ENCODE assay signal across 9 cellular contexts in the genomic region with DNA sequence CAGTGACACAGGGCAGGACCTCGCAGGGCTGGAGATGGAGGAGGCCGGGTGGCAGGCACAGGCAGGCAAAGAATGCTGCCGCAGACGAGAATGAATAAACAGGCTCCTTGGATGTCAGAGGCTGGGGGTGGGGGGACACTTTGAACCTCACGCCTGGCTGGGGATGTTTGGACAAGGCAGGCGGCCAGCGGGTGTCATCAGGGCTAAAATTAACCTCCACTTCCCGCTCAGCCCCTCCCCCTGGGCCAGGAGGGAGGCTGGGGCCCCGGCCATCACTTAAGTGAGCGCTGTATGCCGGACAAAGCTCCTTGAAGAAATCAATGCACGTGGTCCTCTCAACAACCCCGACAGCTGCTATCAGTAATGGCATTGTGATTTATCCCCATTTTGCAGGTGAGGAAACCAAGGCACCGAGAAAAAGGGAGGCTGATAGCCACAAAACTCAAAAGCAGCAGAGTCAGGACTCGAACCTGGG. TPM values are rescaled to one million over a fixed set of nuclear protein-coding genes. Genes with fewer than 3 reads are reported as not detected.
DNase-seq lines count a peak whose midpoint lies in the region; ATAC-seq and TF ChIP-seq lines count a peak whose summit lies in the region.
"Had no signal": no experiment of that assay in that cellular context is flagged by ENCODE, and none has a peak within 500 bp of the region (broad histone marks: within the 10 kb centered on the region; RNA-seq: fewer than 3 reads in every experiment).

No MANE protein-coding gene starts in this region.

- no peak for ATAC-seq in naive thymus-derived CD4-positive, alpha-beta T cell
- ATAC-seq in GM21786 (IDR thresholded peaks at IDR 0.05; ENCODE audit: unreplicated experiment): no peak

- H3K27me3 ChIP-seq in right atrium auricular region: no peaks in the 10 kb centered on the region
- no peaks in the 10 kb centered on the region for H3K27me3 ChIP-seq in naive thymus-derived CD4-positive, alpha-beta T cell (ENCODE audit: control insufficient read depth in 2 of 2, insufficient read depth in 2 of 2, low read length in 2 of 2)

- intact Hi-C loops in naive thymus-derived CD4-positive, alpha-beta T cell (cut with micrococcal nuclease): no loop called here

- CTCF ChIA-PET in naive thymus-derived CD4-positive, alpha-beta T cell (lab: Charles Lee): no interaction called here

- no peak overlapping the region for H3K27ac Mint-ChIP-seq in naive thymus-derived CD4-positive, alpha-beta T cell

- no peak for TF ChIP-seq CTCF in right atrium auricular region (IDR thresholded peaks at IDR 0.05)

- peaks cover 8 to 29% (median 10%) of the 10 kb centered on the region in 5 donors for H3K27me3 Mint-ChIP-seq in naive thymus-derived CD4-positive, alpha-beta T cell

- H3K36me3 Mint-ChIP-seq in naive thymus-derived CD4-positive, alpha-beta T cell: no peaks in the 10 kb centered on the region
- H3K36me3 Mint-ChIP-seq: mesothelial cell of epicardium had no signal

- H3K4me3 ChIP-seq in right atrium auricular region: no peak overlapping the region
- no peak overlapping the region for H3K4me3 ChIP-seq in naive thymus-derived CD4-positive, alpha-beta T cell (ENCODE audit: low read length)

- H3K36me3 ChIP-seq in right atrium auricular region: no peaks in the 10 kb centered on the region
- H3K36me3 ChIP-seq in naive thymus-derived CD4-positive, alpha-beta T cell (ENCODE audit: control insufficient read depth in 2 of 3, insufficient read depth in 3 of 3, low read length in 3 of 3): no peaks in the 10 kb centered on the region

- H3K4me3 Mint-ChIP-seq in naive thymus-derived CD4-positive, alpha-beta T cell: no peak overlapping the region
- H3K4me3 Mint-ChIP-seq: mesothelial cell of epicardium had no signal

- DNase-seq in DMS153 (lab: John Stamatoyannopoulos, UW) (peak; percentile 6), DMS153 treated with DMSO at 0.1 percent for 48 hours (lab: John Stamatoyannopoulos, UW; ENCODE audit: unreplicated experiment) (no peak), right atrium auricular region (ENCODE audit: low spot score) (no peak), ureter (ENCODE audit: low spot score) (peak; percentile 88)
- DNase-seq in naive thymus-derived CD4-positive, alpha-beta T cell: no peak

- H3K4me1 ChIP-seq in right atrium auricular region: peaks cover 0 to 11% of the 10 kb centered on the region in 2 donors
- no peaks in the 10 kb centered on the region for H3K4me1 ChIP-seq in naive thymus-derived CD4-positive, alpha-beta T cell (ENCODE audit: control insufficient read depth in 2 of 2, insufficient read depth in 2 of 2, low read length in 2 of 2)

- POLR2A ChIA-PET in naive thymus-derived CD4-positive, alpha-beta T cell (lab: Charles Lee): no interaction called here

- no peaks in the 10 kb centered on the region for H3K9me3 Mint-ChIP-seq in naive thymus-derived CD4-positive, alpha-beta T cell
- H3K9me3 Mint-ChIP-seq: mesothelial cell of epicardium had no signal

- H3K9me3 ChIP-seq in right atrium auricular region: no peaks in the 10 kb centered on the region
- H3K9me3 ChIP-seq in naive thymus-derived CD4-positive, alpha-beta T cell (ENCODE audit: control insufficient read depth in 2 of 3, low read length in 3 of 3): no peaks in the 10 kb centered on the region

- peak overlapping the region; percentile 50 to 84 for H3K27ac ChIP-seq in right atrium auricular region
- no peak overlapping the region for H3K27ac ChIP-seq in naive thymus-derived CD4-positive, alpha-beta T cell (ENCODE audit: low read depth, low read length)
- H3K27ac ChIP-seq: 22Rv1 had no signal

- no peaks in the 10 kb centered on the region for H3K4me1 Mint-ChIP-seq in naive thymus-derived CD4-positive, alpha-beta T cell

RNA-seq across cellular contexts. Expression of gene FUT5, which starts 10.3 kb away (rescaled TPM):
- total RNA-seq in right atrium auricular region: not detected
- not detected for total RNA-seq in ureter
- total RNA-seq in naive thymus-derived CD4-positive, alpha-beta T cell: 1 to 10 TPM in 2 of 5 experiments, under 1 TPM in 1, not detected in 2; 0.24 to 6.2 (median 2.5) TPM
- polyA plus RNA-seq in naive thymus-derived CD4-positive, alpha-beta T cell: not detected
- polyA plus RNA-seq: adipose tissue had no signal

RNA-seq across cellular contexts. Expression of gene NDUFA11, which starts 22.9 kb away (rescaled TPM):
- 100 to 1,000 TPM; 368 to 648 TPM for total RNA-seq in right atrium auricular region
- total RNA-seq in ureter: 177 TPM
- 100 to 1,000 TPM; 108 to 241 (median 135) TPM for total RNA-seq in naive thymus-derived CD4-positive, alpha-beta T cell
- 100 to 1,000 TPM; 381 to 415 TPM for polyA plus RNA-seq in naive thymus-derived CD4-positive, alpha-beta T cell

RNA-seq across cellular contexts. Expression of gene VMAC, which starts 24.0 kb away (rescaled TPM):
- total RNA-seq in right atrium auricular region (1 to 10 TPM; 2.6 to 4.1 TPM), ureter (9.6 TPM)
- 10 to 100 TPM; 13.1 to 39.4 (median 27.8) TPM for total RNA-seq in naive thymus-derived CD4-positive, alpha-beta T cell
- 1 to 10 TPM; 6.3 to 7.0 TPM for polyA plus RNA-seq in naive thymus-derived CD4-positive, alpha-beta T cell

RNA-seq across cellular contexts. Expression of gene FUT3, which starts 29.4 kb away (rescaled TPM):
- not detected for total RNA-seq in right atrium auricular region
- total RNA-seq in ureter: 32.0 TPM
- total RNA-seq in naive thymus-derived CD4-positive, alpha-beta T cell: under 1 TPM in 2 of 5 experiments, not detected in 3; 0.29 to 0.45 TPM
- not detected for polyA plus RNA-seq in naive thymus-derived CD4-positive, alpha-beta T cell

RNA-seq across cellular contexts. Expression of gene CAPS, which starts 33.4 kb away (rescaled TPM):
- total RNA-seq in right atrium auricular region (1 to 10 TPM; 4.5 to 7.3 TPM), ureter (181 TPM)
- 10 to 100 TPM; 22.1 to 80.6 (median 58.5) TPM for total RNA-seq in naive thymus-derived CD4-positive, alpha-beta T cell
- polyA plus RNA-seq in naive thymus-derived CD4-positive, alpha-beta T cell: 1 to 10 TPM; 1.6 to 4.1 TPM

Comparison
In these comparisons a context has a peak if more than half of its experiments do, and no peak if none do; other contexts are left out.
1. DNase-seq: peak in DMS153 (single experiment) and ureter (single experiment); none in DMS153 treated with DMSO at 0.1 percent for 48 hours (single experiment), right atrium auricular region (single experiment) and naive thymus-derived CD4-positive, alpha-beta T cell (0 of 9).